Comparison of ENCODE assay signal across 1 cellular context in genomic region chr3:156300929-156301806, GRCh38.
TF ChIP-seq lines count a peak whose summit lies in the region.

No MANE protein-coding gene starts in this region.

TF ChIP-seq in WTC11, 78 proteins besides CTCF, POLR2A, EP300 and RAD21:
- no peak for TF ChIP-seq USF2 (CRISPR knock-in tag; IDR thresholded peaks at IDR 0.05)
- TF ChIP-seq HMGA2 (CRISPR knock-in tag; IDR thresholded peaks at IDR 0.05): no peak
- no peak for TF ChIP-seq SP1 (CRISPR knock-in tag; conservative IDR thresholded peaks at IDR 0.05)
- TF ChIP-seq RELA (CRISPR knock-in tag; IDR thresholded peaks at IDR 0.05; ENCODE audit: borderline replicate concordance): no peak
- no peak for TF ChIP-seq SOX15 (CRISPR knock-in tag; IDR thresholded peaks at IDR 0.05)
- TF ChIP-seq FOXK1 (CRISPR knock-in tag; IDR thresholded peaks at IDR 0.05): no peak
- no peak for TF ChIP-seq FOXP1 (CRISPR knock-in tag; IDR thresholded peaks at IDR 0.05; ENCODE audit: borderline replicate concordance)
